In the genomic region with DNA sequence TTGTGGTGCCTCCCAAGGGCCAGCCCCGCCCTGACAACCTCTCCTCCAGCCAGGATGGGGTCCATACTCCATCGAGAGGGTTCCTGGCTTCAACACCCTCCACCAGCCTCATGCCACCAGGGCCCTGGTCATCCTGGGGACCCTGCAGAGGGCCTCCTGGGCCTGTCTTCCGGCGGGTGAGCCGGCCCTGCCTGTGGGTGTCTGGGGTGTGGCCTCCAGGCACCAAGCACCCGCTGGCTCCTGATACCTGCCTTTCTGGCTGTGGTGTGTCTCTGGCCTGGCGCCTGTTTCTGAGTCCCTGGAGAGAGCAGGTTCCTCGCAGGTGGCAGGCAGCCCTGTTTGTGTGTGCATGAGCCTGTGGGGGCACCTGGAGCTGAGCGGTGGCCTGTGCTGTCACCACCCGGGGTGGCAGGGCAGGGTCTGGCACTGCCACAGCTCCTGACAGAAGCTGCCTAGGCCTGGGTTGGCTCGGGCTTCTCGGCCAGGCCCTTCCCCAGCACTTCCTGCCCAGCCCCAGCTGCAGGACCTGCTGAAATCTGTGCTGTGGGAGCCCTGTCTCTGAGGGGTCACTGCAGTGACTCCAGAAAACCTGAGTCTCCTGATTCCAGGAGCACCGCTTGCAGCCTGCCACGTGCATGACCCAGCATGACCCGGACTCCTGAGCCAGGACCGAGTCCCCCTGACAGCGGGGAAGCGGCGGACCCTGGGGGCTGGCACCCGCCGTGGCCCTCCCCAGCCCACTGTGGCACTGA, we compare ENCODE assay signal across 6 cellular contexts. TPM values are rescaled to one million over a fixed set of nuclear protein-coding genes. Genes with fewer than 3 reads are reported as not detected.
DNase-seq lines count a peak whose midpoint lies in the region; ATAC-seq, FAIRE-seq and TF ChIP-seq lines count a peak whose summit lies in the region.

No MANE protein-coding gene starts in this region.

- no peak for FAIRE-seq in HepG2 (lab: Jason Lieb, UNC)

- H3K79me2 ChIP-seq in DND-41 (ENCODE audit: insufficient read depth, low read length) (no peaks in the 10 kb centered on the region), HepG2 (ENCODE audit: insufficient read depth, low read length) (no peaks in the 10 kb centered on the region)

- TF ChIP-seq POLR2A in Peyer's patch (IDR thresholded peaks at IDR 0.05) (no peak), HepG2 (IDR thresholded peaks at IDR 0.05; ENCODE audit: insufficient read depth in 1 of 2, low read depth in 2 of 2, low read length in 2 of 2) (no peak)

- no peak for TF ChIP-seq RAD21 in HepG2 (CRISPR knock-in tag; IDR thresholded peaks at IDR 0.05)

- H3K9ac ChIP-seq in DND-41 (ENCODE audit: low read depth, low read length) (peak overlapping the region; percentile 32), HepG2 (ENCODE audit: insufficient read depth, low read depth, low read length) (no peak overlapping the region)

- 0 out of 4 replicates have a peak overlapping the region, but pooled peaks of 1 of the 2 experiments have one; percentile 14 for H3K4me3 ChIP-seq in DND-41 (ENCODE audit: low read depth in 1 of 2, low read length in 2 of 2)
- H3K4me3 ChIP-seq in Peyer's patch = peak overlapping the region in 1 of 4 donors; percentile 22
- peak overlapping the region in 1 of 3 experiments; percentile 63; a peak in 1 of 6 replicates for H3K4me3 ChIP-seq in HepG2 (replicated peaks in 1 of 3; ENCODE audit: insufficient read depth in 1 of 3, low read depth in 2 of 3, low read length in 3 of 3)

- POLR2A ChIA-PET in HepG2 (lab: Yijun Ruan, JAX) = interaction anchor here (1.2 kb wide), 1 partner anchor 20 kb away, joined by 6 read pairs; no protein-coding TSS in a partner anchor

- H3K27me3 ChIP-seq in DND-41 (ENCODE audit: insufficient read depth, low read length, poor library complexity) (no peaks in the 10 kb centered on the region), Peyer's patch (no peaks in the 10 kb centered on the region), HepG2 (ENCODE audit: control insufficient read depth in 1 of 2, insufficient read depth in 2 of 2, low read length in 2 of 2) (peaks cover 13 to 62% of the 10 kb centered on the region in 2 experiments)

- H3K4me2 ChIP-seq in DND-41 (ENCODE audit: insufficient read depth, low read length) = peak overlapping the region; percentile 45
- peak overlapping the region; percentile 72 for H3K4me2 ChIP-seq in HepG2 (ENCODE audit: low read depth, low read length)

- CTCF ChIA-PET in HepG2 (lab: Yijun Ruan, JAX; ENCODE audit: low intra/inter-chr PET ratio, low total read pairs) = no interaction called here

- intact Hi-C loops in HepG2 (cut with micrococcal nuclease; ENCODE audit: unreplicated experiment) = no loop called here

- no peak overlapping the region for H2AFZ ChIP-seq in DND-41 (ENCODE audit: low read depth, low read length)
- H2AFZ ChIP-seq in HepG2 (ENCODE audit: low read length) = no peak overlapping the region

- H3K9me3 ChIP-seq in DND-41 (ENCODE audit: insufficient read depth, low read length, severe bottlenecking) (no peaks in the 10 kb centered on the region), Peyer's patch (no peaks in the 10 kb centered on the region), HepG2 (ENCODE audit: low read length) (no peaks in the 10 kb centered on the region)

- whole genome bisulfite sequencing in HepG2 (ENCODE audit: low lambda C conversion rate) = 27% methylated on average over 2 of the region's 21 CpGs

- peaks cover 34% of the 10 kb centered on the region for H4K20me1 ChIP-seq in DND-41 (ENCODE audit: insufficient read depth, low read length)
- H4K20me1 ChIP-seq in HepG2 (ENCODE audit: insufficient read depth, low read length) = no peaks in the 10 kb centered on the region

- BruUV-seq in HepG2 (replicated peaks; lab: Mats Ljungman, UMichigan) = no TSS peak

- H3K4me1 ChIP-seq in DND-41 (ENCODE audit: insufficient read depth, low read length) (peaks cover 34% of the 10 kb centered on the region), Peyer's patch (peaks cover 7 to 52% (median 29%) of the 10 kb centered on the region in 4 donors), HepG2 (ENCODE audit: insufficient read depth, low read length) (peaks cover 35% of the 10 kb centered on the region)

- H3K36me3 ChIP-seq in DND-41 (ENCODE audit: insufficient read depth, low read length) (no peaks in the 10 kb centered on the region), Peyer's patch (no peaks in the 10 kb centered on the region), HepG2 (replicated peaks in 1 of 2; ENCODE audit: control insufficient read depth in 1 of 2, insufficient read depth in 2 of 2, low read length in 2 of 2) (no peaks in the 10 kb centered on the region)

- in situ Hi-C loops in HepG2 (cut with HindIII; ENCODE audit: extremely low pct_ligation_motif_present, low pct_unique_long_range_greater_than_20kb) = no loop called here

- H3K27ac ChIP-seq in DND-41 (ENCODE audit: low read length) (peak overlapping the region; percentile 41), Peyer's patch (peak overlapping the region; percentile 30 to 66 (median 56)), HepG2 (ENCODE audit: extremely low read length, insufficient read depth, low read length) (no peak overlapping the region)

- TF ChIP-seq EP300 in HepG2 (IDR thresholded peaks at IDR 0.05; ENCODE audit: low read depth in 2 of 2, low read length in 2 of 2) (no peak), HepG2 (CRISPR knock-in tag; IDR thresholded peaks at IDR 0.05; ENCODE audit: borderline replicate concordance) (no peak)

- DNase-seq in DND-41 (peak; percentile 38), Peyer's patch (peak in 2 of 3 donors; percentile 43 to 69), HepG2 (ENCODE audit: low spot score) (no peak), T1000 (lab: John Stamatoyannopoulos, UW) (no peak), AML-193 (lab: John Stamatoyannopoulos, UW) (no peak)

- ATAC-seq in DND-41 (ENCODE audit: insufficient read depth, low read depth) = no peak; the same call in 2 of the 3 replicates
- peak; percentile 14 for ATAC-seq in HepG2
- no peak for ATAC-seq in GM18511 (IDR thresholded peaks at IDR 0.05; ENCODE audit: unreplicated experiment)

- no peak for TF ChIP-seq CTCF in DND-41 (IDR thresholded peaks at IDR 0.05; ENCODE audit: borderline replicate concordance, extremely low read depth, low read length, poor library complexity, severe bottlenecking)
- no peak for TF ChIP-seq CTCF in Peyer's patch (IDR thresholded peaks at IDR 0.05)
- no peak for TF ChIP-seq CTCF in HepG2 (CRISPR knock-in tag; IDR thresholded peaks at IDR 0.05)

RNA-seq across cellular contexts. Expression of a gene that starts 18.4 kb away (rescaled TPM):
- 10 to 100 TPM in 1 of 4 donors, 1 to 10 TPM in 3; 5.4 to 12.4 (median 6.4) TPM for total RNA-seq in Peyer's patch
- total RNA-seq in HepG2 (2016; rRNA removed; fragmentation: Illumina TruSeq; extraction: Trizol) = 0.07 and 0.93 TPM in 2 replicates
- total RNA-seq in HepG2 (2016; cell fraction: cytosol; rRNA removed; fragmentation: Illumina TruSeq; extraction: Trizol; ENCODE audit: low read depth) = not detected in 2 replicates
- total RNA-seq in HepG2 (2016; cell fraction: insoluble cytoplasmic fraction; rRNA removed; fragmentation: Illumina TruSeq; extraction: Trizol) = 0.37 TPM in 1 of 2 replicates, not detected in the other
- 0.06 TPM in 1 of 2 replicates, not detected in the other for total RNA-seq in HepG2 (2016; cell fraction: membrane; rRNA removed; fragmentation: Illumina TruSeq; extraction: Trizol)
- total RNA-seq in HepG2 (2016; cell fraction: nucleus; rRNA removed; fragmentation: Illumina TruSeq; extraction: Trizol) = 0.34 and 0.50 TPM in 2 replicates
- 0.24 and 0.65 TPM in 2 replicates for polyA plus RNA-seq in HepG2 (2011; rRNA removed)
- 0.04 and 0.11 TPM in 2 replicates for polyA plus RNA-seq in HepG2 (2011; cell fraction: cytosol; rRNA removed)
- 4.2 and 6.4 TPM in 2 replicates for polyA plus RNA-seq in HepG2 (2011; cell fraction: nucleus; rRNA removed)
- polyA plus RNA-seq in HepG2 (2012) = 0.08 and 0.77 TPM in 2 replicates
- polyA plus RNA-seq in HepG2 (2016; cell fraction: cytosol; fragmentation: Illumina TruSeq; extraction: Trizol; ENCODE audit: low read depth) = not detected in 2 replicates
- polyA plus RNA-seq in HepG2 (2016; cell fraction: insoluble cytoplasmic fraction; fragmentation: Illumina TruSeq; extraction: Trizol; ENCODE audit: low read depth) = not detected in 2 replicates
- polyA plus RNA-seq in HepG2 (2016; cell fraction: membrane; fragmentation: Illumina TruSeq; extraction: Trizol; ENCODE audit: low read depth) = 0.06 TPM in 1 of 2 replicates, not detected in the other
- polyA plus RNA-seq in HepG2 (2016; cell fraction: nucleus; fragmentation: Illumina TruSeq; extraction: Trizol; ENCODE audit: insufficient read depth, low read depth) = 0.60 and 0.63 TPM in 2 replicates
- 0.06 and 2.8 TPM in 2 replicates for polyA minus RNA-seq in HepG2 (2011; rRNA and poly(A)+ RNA removed; ENCODE audit: low replicate concordance)
- not detected in 2 replicates for polyA minus RNA-seq in HepG2 (2011; cell fraction: cytosol; rRNA and poly(A)+ RNA removed)
- polyA minus RNA-seq in HepG2 (2011; cell fraction: nucleus; rRNA and poly(A)+ RNA removed) = 1.6 and 1.7 TPM in 2 replicates

RNA-seq across cellular contexts. Expression of a gene that starts 20.6 kb away (rescaled TPM):
- total RNA-seq in Peyer's patch = under 1 TPM in 1 of 4 donors, not detected in 3; 0.54 TPM
- not detected in 2 replicates for total RNA-seq in HepG2 (2016; rRNA removed; fragmentation: Illumina TruSeq; extraction: Trizol)
- total RNA-seq in HepG2 (2016; cell fraction: cytosol; rRNA removed; fragmentation: Illumina TruSeq; extraction: Trizol; ENCODE audit: low read depth) = not detected in 2 replicates
- not detected in 2 replicates for total RNA-seq in HepG2 (2016; cell fraction: insoluble cytoplasmic fraction; rRNA removed; fragmentation: Illumina TruSeq; extraction: Trizol)
- not detected in 2 replicates for total RNA-seq in HepG2 (2016; cell fraction: membrane; rRNA removed; fragmentation: Illumina TruSeq; extraction: Trizol)
- total RNA-seq in HepG2 (2016; cell fraction: nucleus; rRNA removed; fragmentation: Illumina TruSeq; extraction: Trizol) = not detected in 2 replicates
- not detected in 2 replicates for polyA plus RNA-seq in HepG2 (2011; rRNA removed)
- not detected in 2 replicates for polyA plus RNA-seq in HepG2 (2011; cell fraction: cytosol; rRNA removed)
- polyA plus RNA-seq in HepG2 (2011; cell fraction: nucleus; rRNA removed) = not detected in 2 replicates
- not detected in 2 replicates for polyA plus RNA-seq in HepG2 (2012)
- polyA plus RNA-seq in HepG2 (2016; cell fraction: cytosol; fragmentation: Illumina TruSeq; extraction: Trizol; ENCODE audit: low read depth) = not detected in 2 replicates
- polyA plus RNA-seq in HepG2 (2016; cell fraction: insoluble cytoplasmic fraction; fragmentation: Illumina TruSeq; extraction: Trizol; ENCODE audit: low read depth) = not detected in 2 replicates
- not detected in 2 replicates for polyA plus RNA-seq in HepG2 (2016; cell fraction: membrane; fragmentation: Illumina TruSeq; extraction: Trizol; ENCODE audit: low read depth)
- polyA plus RNA-seq in HepG2 (2016; cell fraction: nucleus; fragmentation: Illumina TruSeq; extraction: Trizol; ENCODE audit: insufficient read depth, low read depth) = not detected in 2 replicates
- not detected in 2 replicates for polyA minus RNA-seq in HepG2 (2011; rRNA and poly(A)+ RNA removed; ENCODE audit: low replicate concordance)
- polyA minus RNA-seq in HepG2 (2011; cell fraction: cytosol; rRNA and poly(A)+ RNA removed) = not detected in 2 replicates
- polyA minus RNA-seq in HepG2 (2011; cell fraction: nucleus; rRNA and poly(A)+ RNA removed) = not detected in 2 replicates

RNA-seq across cellular contexts. Expression of a gene that starts 28.2 kb away (rescaled TPM):
- total RNA-seq in Peyer's patch (not detected), HepG2 (2016; rRNA removed; fragmentation: Illumina TruSeq; extraction: Trizol) (not detected in 2 replicates)
- not detected in 2 replicates for total RNA-seq in HepG2 (2016; cell fraction: cytosol; rRNA removed; fragmentation: Illumina TruSeq; extraction: Trizol; ENCODE audit: low read depth)
- total RNA-seq in HepG2 (2016; cell fraction: insoluble cytoplasmic fraction; rRNA removed; fragmentation: Illumina TruSeq; extraction: Trizol) = not detected in 2 replicates
- total RNA-seq in HepG2 (2016; cell fraction: membrane; rRNA removed; fragmentation: Illumina TruSeq; extraction: Trizol) = not detected in 2 replicates
- total RNA-seq in HepG2 (2016; cell fraction: nucleus; rRNA removed; fragmentation: Illumina TruSeq; extraction: Trizol) = not detected in 2 replicates
- not detected in 2 replicates for polyA plus RNA-seq in HepG2 (2011; rRNA removed)
- not detected in 2 replicates for polyA plus RNA-seq in HepG2 (2011; cell fraction: cytosol; rRNA removed)
- polyA plus RNA-seq in HepG2 (2011; cell fraction: nucleus; rRNA removed) = not detected in 2 replicates
- not detected in 2 replicates for polyA plus RNA-seq in HepG2 (2012)
- not detected in 2 replicates for polyA plus RNA-seq in HepG2 (2016; cell fraction: cytosol; fragmentation: Illumina TruSeq; extraction: Trizol; ENCODE audit: low read depth)
- polyA plus RNA-seq in HepG2 (2016; cell fraction: insoluble cytoplasmic fraction; fragmentation: Illumina TruSeq; extraction: Trizol; ENCODE audit: low read depth) = not detected in 2 replicates
- not detected in 2 replicates for polyA plus RNA-seq in HepG2 (2016; cell fraction: membrane; fragmentation: Illumina TruSeq; extraction: Trizol; ENCODE audit: low read depth)
- not detected in 2 replicates for polyA plus RNA-seq in HepG2 (2016; cell fraction: nucleus; fragmentation: Illumina TruSeq; extraction: Trizol; ENCODE audit: insufficient read depth, low read depth)
- polyA minus RNA-seq in HepG2 (2011; rRNA and poly(A)+ RNA removed; ENCODE audit: low replicate concordance) = not detected in 2 replicates
- not detected in 2 replicates for polyA minus RNA-seq in HepG2 (2011; cell fraction: cytosol; rRNA and poly(A)+ RNA removed)
- polyA minus RNA-seq in HepG2 (2011; cell fraction: nucleus; rRNA and poly(A)+ RNA removed) = not detected in 2 replicates

RNA-seq across cellular contexts. Expression of a gene that starts 50.4 kb away (rescaled TPM):
- total RNA-seq in Peyer's patch (10 to 100 TPM; 40.1 to 85.0 (median 67.8) TPM), HepG2 (2016; rRNA removed; fragmentation: Illumina TruSeq; extraction: Trizol) (34.5 and 44.1 TPM in 2 replicates)
- total RNA-seq in HepG2 (2016; cell fraction: cytosol; rRNA removed; fragmentation: Illumina TruSeq; extraction: Trizol; ENCODE audit: low read depth) = 7.2 and 8.9 TPM in 2 replicates
- 37.9 and 41.1 TPM in 2 replicates for total RNA-seq in HepG2 (2016; cell fraction: insoluble cytoplasmic fraction; rRNA removed; fragmentation: Illumina TruSeq; extraction: Trizol)
- 17.0 and 24.0 TPM in 2 replicates for total RNA-seq in HepG2 (2016; cell fraction: membrane; rRNA removed; fragmentation: Illumina TruSeq; extraction: Trizol)
- total RNA-seq in HepG2 (2016; cell fraction: nucleus; rRNA removed; fragmentation: Illumina TruSeq; extraction: Trizol) = 16.5 and 20.7 TPM in 2 replicates
- polyA plus RNA-seq in HepG2 (2011; rRNA removed) = 21.3 and 22.6 TPM in 2 replicates
- 14.3 and 19.4 TPM in 2 replicates for polyA plus RNA-seq in HepG2 (2011; cell fraction: cytosol; rRNA removed)
- polyA plus RNA-seq in HepG2 (2011; cell fraction: nucleus; rRNA removed) = 51.6 and 62.8 TPM in 2 replicates
- 17.9 and 24.1 TPM in 2 replicates for polyA plus RNA-seq in HepG2 (2012)
- 4.7 and 4.8 TPM in 2 replicates for polyA plus RNA-seq in HepG2 (2016; cell fraction: cytosol; fragmentation: Illumina TruSeq; extraction: Trizol; ENCODE audit: low read depth)
- polyA plus RNA-seq in HepG2 (2016; cell fraction: insoluble cytoplasmic fraction; fragmentation: Illumina TruSeq; extraction: Trizol; ENCODE audit: low read depth) = 34.0 and 36.8 TPM in 2 replicates
- 8.5 and 11.7 TPM in 2 replicates for polyA plus RNA-seq in HepG2 (2016; cell fraction: membrane; fragmentation: Illumina TruSeq; extraction: Trizol; ENCODE audit: low read depth)
- 51.1 and 52.9 TPM in 2 replicates for polyA plus RNA-seq in HepG2 (2016; cell fraction: nucleus; fragmentation: Illumina TruSeq; extraction: Trizol; ENCODE audit: insufficient read depth, low read depth)
- polyA minus RNA-seq in HepG2 (2011; rRNA and poly(A)+ RNA removed; ENCODE audit: low replicate concordance) = 49.0 and 64.6 TPM in 2 replicates
- polyA minus RNA-seq in HepG2 (2011; cell fraction: cytosol; rRNA and poly(A)+ RNA removed) = 16.4 and 17.1 TPM in 2 replicates
- 29.6 and 40.8 TPM in 2 replicates for polyA minus RNA-seq in HepG2 (2011; cell fraction: nucleus; rRNA and poly(A)+ RNA removed)

RNA-seq across cellular contexts. Expression of a gene that starts 50.5 kb away (rescaled TPM):
- total RNA-seq in Peyer's patch (10 to 100 TPM; 25.7 to 42.9 (median 30.5) TPM), HepG2 (2016; rRNA removed; fragmentation: Illumina TruSeq; extraction: Trizol) (53.4 and 66.4 TPM in 2 replicates)
- 127 and 151 TPM in 2 replicates for total RNA-seq in HepG2 (2016; cell fraction: cytosol; rRNA removed; fragmentation: Illumina TruSeq; extraction: Trizol; ENCODE audit: low read depth)
- 45.9 and 63.3 TPM in 2 replicates for total RNA-seq in HepG2 (2016; cell fraction: insoluble cytoplasmic fraction; rRNA removed; fragmentation: Illumina TruSeq; extraction: Trizol)
- total RNA-seq in HepG2 (2016; cell fraction: membrane; rRNA removed; fragmentation: Illumina TruSeq; extraction: Trizol) = 118 and 128 TPM in 2 replicates
- 24.0 and 36.2 TPM in 2 replicates for total RNA-seq in HepG2 (2016; cell fraction: nucleus; rRNA removed; fragmentation: Illumina TruSeq; extraction: Trizol)
- 35.6 and 37.0 TPM in 2 replicates for polyA plus RNA-seq in HepG2 (2011; rRNA removed)
- 27.9 and 34.4 TPM in 2 replicates for polyA plus RNA-seq in HepG2 (2011; cell fraction: cytosol; rRNA removed)
- 40.1 and 48.7 TPM in 2 replicates for polyA plus RNA-seq in HepG2 (2011; cell fraction: nucleus; rRNA removed)
- polyA plus RNA-seq in HepG2 (2012) = 30.0 and 30.3 TPM in 2 replicates
- 150 and 156 TPM in 2 replicates for polyA plus RNA-seq in HepG2 (2016; cell fraction: cytosol; fragmentation: Illumina TruSeq; extraction: Trizol; ENCODE audit: low read depth)
- 57.9 and 63.8 TPM in 2 replicates for polyA plus RNA-seq in HepG2 (2016; cell fraction: insoluble cytoplasmic fraction; fragmentation: Illumina TruSeq; extraction: Trizol; ENCODE audit: low read depth)
- polyA plus RNA-seq in HepG2 (2016; cell fraction: membrane; fragmentation: Illumina TruSeq; extraction: Trizol; ENCODE audit: low read depth) = 121 and 129 TPM in 2 replicates
- 62.1 and 62.9 TPM in 2 replicates for polyA plus RNA-seq in HepG2 (2016; cell fraction: nucleus; fragmentation: Illumina TruSeq; extraction: Trizol; ENCODE audit: insufficient read depth, low read depth)
- 48.5 and 63.6 TPM in 2 replicates for polyA minus RNA-seq in HepG2 (2011; rRNA and poly(A)+ RNA removed; ENCODE audit: low replicate concordance)
- 11.6 and 21.1 TPM in 2 replicates for polyA minus RNA-seq in HepG2 (2011; cell fraction: cytosol; rRNA and poly(A)+ RNA removed)
- polyA minus RNA-seq in HepG2 (2011; cell fraction: nucleus; rRNA and poly(A)+ RNA removed) = 13.3 and 16.2 TPM in 2 replicates

Comparison
In these comparisons a context has a peak if more than half of its experiments do, and no peak if none do; other contexts are left out.
1. DNase-seq: peak in DND-41 (single experiment) and Peyer's patch (2 of 3); none in HepG2 (single experiment), T1000 (single experiment) and AML-193 (0 of 2).